1 cellular context compared by ENCODE assay signal in genomic region chr19:19538077-19538764, GRCh38.
TF ChIP-seq lines count a peak whose summit lies in the region.

TSS of gene CILP2 (plus strand) at chr19:19538265. CDS start at chr19:19538350, 85 bp downstream.

TF ChIP-seq in HepG2, 621 proteins besides CTCF, POLR2A, EP300 and RAD21 (continued from another document):
- TF ChIP-seq AHR (CRISPR knock-in tag; IDR thresholded peaks at IDR 0.05) (no peak), MXD1 (CRISPR knock-in tag; IDR thresholded peaks at IDR 0.05) (peak; percentile 43; the same call in 1 of the 2 replicates), ZNF281 (CRISPR knock-in tag; IDR thresholded peaks at IDR 0.05; ENCODE audit: borderline replicate concordance) (no peak), ZNF687 (CRISPR knock-in tag; IDR thresholded peaks at IDR 0.05) (peak; percentile 22; the same call in 1 of the 2 replicates)
